8 cellular contexts compared by ENCODE assay signal in the genomic region with DNA sequence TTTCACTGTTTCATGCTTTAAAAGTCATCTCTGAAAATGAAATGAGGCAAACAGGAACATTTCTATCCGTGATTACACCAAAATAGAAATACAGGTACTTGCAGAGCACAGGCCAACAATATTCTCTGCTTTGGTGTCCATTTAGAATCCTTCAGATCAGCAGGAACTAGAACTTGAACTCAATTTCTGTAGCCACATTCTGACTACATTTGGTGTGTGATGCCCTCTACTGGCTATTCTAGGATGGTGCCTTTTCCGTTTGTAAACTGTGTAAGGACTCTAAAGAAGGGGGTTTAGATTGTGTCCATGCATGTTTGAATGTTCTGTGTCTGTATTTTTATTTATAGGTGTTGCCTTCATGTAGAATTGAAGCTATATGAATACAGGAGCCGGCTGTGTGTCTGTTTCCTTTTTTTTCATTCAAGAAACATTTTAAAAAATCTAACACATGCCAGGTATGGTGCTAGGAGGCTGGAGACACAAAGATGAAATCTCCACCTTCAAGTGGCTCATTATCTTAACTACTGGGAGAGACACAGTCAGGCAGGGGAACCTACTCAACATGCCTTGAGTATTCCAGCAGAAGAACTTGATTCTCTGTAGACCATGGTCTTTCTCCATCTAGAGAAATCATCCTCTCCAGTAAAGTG. TPM values are rescaled to one million over a fixed set of nuclear protein-coding genes. Genes with fewer than 3 reads are reported as not detected.
A peak's percentile ranks its signal among the peaks of the same experiment; 100 is the strongest.
DNase-seq lines count a peak whose midpoint lies in the region; ATAC-seq, FAIRE-seq and TF ChIP-seq lines count a peak whose summit lies in the region.

No MANE protein-coding gene starts in this region.

- H2BK15ac ChIP-seq in H1 (ENCODE audit: low read length) (no peak overlapping the region), mesendoderm (replicated peaks; ENCODE audit: low read depth) (no peak overlapping the region)

- no peak overlapping the region for H4K8ac ChIP-seq in H1 (ENCODE audit: extremely low read depth, insufficient read depth, low read length)
- no peak overlapping the region for H4K8ac ChIP-seq in mesendoderm (ENCODE audit: low read depth, low read length)

- H3K4ac ChIP-seq in H1 (replicated peaks; ENCODE audit: insufficient read length, low read depth, low read length) (no peak overlapping the region), mesendoderm (ENCODE audit: low read depth, low read length) (no peak overlapping the region)

- no peak overlapping the region for H3K23ac ChIP-seq in H1 (ENCODE audit: insufficient read length)
- H3K23ac ChIP-seq in mesendoderm (ENCODE audit: low read length) = no peak overlapping the region

- H4K91ac ChIP-seq in H1 (replicated peaks; ENCODE audit: insufficient read length, low read length) = no peak overlapping the region

- FAIRE-seq in H1 (lab: Jason Lieb, UNC) = peak; percentile 97

- no peak for TF ChIP-seq POLR2A in H1 (IDR thresholded peaks at IDR 0.05; ENCODE audit: control extremely low read depth in 1 of 2, low read depth in 2 of 2, low read length in 2 of 2)
- no peak for TF ChIP-seq POLR2A in transverse colon (IDR thresholded peaks at IDR 0.05)

- no peaks in the 10 kb centered on the region for H3K36me3 Mint-ChIP-seq in activated B cell treated with CpG ODN at 0.5 μM for 24 hours (ENCODE audit: low read depth)

- H3K4me1 Mint-ChIP-seq in activated B cell treated with CpG ODN at 0.5 μM for 24 hours = no peaks in the 10 kb centered on the region

- no peak overlapping the region for H3K27ac Mint-ChIP-seq in activated B cell treated with CpG ODN at 0.5 μM for 24 hours

- no peaks in the 10 kb centered on the region for H3K36me3 ChIP-seq in H1 (ENCODE audit: control insufficient read depth in 2 of 4, insufficient read depth in 4 of 4, low read length in 3 of 4)
- no peaks in the 10 kb centered on the region for H3K36me3 ChIP-seq in mesendoderm (ENCODE audit: control insufficient read depth, insufficient read depth, low read length)
- no peaks in the 10 kb centered on the region for H3K36me3 ChIP-seq in transverse colon

- H3K9me3 ChIP-seq in H1 (ENCODE audit: insufficient read depth in 2 of 2, low read depth in 1 of 2, low read length in 1 of 2) (peaks cover 0 to 7% of the 10 kb centered on the region in 2 experiments; a peak in 1 of 4 replicates), transverse colon (no peaks in the 10 kb centered on the region)

- H2BK12ac ChIP-seq in H1 (ENCODE audit: low read depth, low read length) = no peak overlapping the region

- H2AFZ ChIP-seq in H1 (ENCODE audit: low read length) = no peak overlapping the region

- H3K18ac ChIP-seq in H1 (ENCODE audit: extremely low read depth, low read length) (no peak overlapping the region), mesendoderm (ENCODE audit: low read length) (no peak overlapping the region)

- no peaks in the 10 kb centered on the region for H3K27me3 Mint-ChIP-seq in activated B cell treated with CpG ODN at 0.5 μM for 24 hours

- H4K5ac ChIP-seq in H1 (ENCODE audit: insufficient read length, low read depth, low read length) (no peak overlapping the region), mesendoderm (ENCODE audit: low read length) (no peak overlapping the region)

- H2BK20ac ChIP-seq in H1 (ENCODE audit: low read length) = no peak overlapping the region

- H3K14ac ChIP-seq in H1 (ENCODE audit: insufficient read length) = no peak overlapping the region

- H3K9me3 Mint-ChIP-seq in activated B cell treated with CpG ODN at 0.5 μM for 24 hours = no peaks in the 10 kb centered on the region

- POLR2A ChIA-PET in activated B cell treated with CpG ODN at 0.5 μM for 24 hours (lab: Charles Lee) = no interaction called here
- POLR2A ChIA-PET in H1 (lab: Charles Lee; ENCODE audit: partially characterized antibody) = no interaction called here

- no peak overlapping the region for H3K27ac ChIP-seq in H1 (ENCODE audit: low read depth, low read length)
- no peak overlapping the region for H3K27ac ChIP-seq in mesendoderm (ENCODE audit: low read depth, low read length)
- no peak overlapping the region for H3K27ac ChIP-seq in transverse colon

- WGBS in H1 (ENCODE audit: extremely low coverage in 1 of 2, insufficient coverage in 1 of 2, insufficient read length in 1 of 2, insufficient replicate concordance in 2 of 2, low coverage in 1 of 2, low lambda C conversion rate in 2 of 2, missing lambda C conversion rate in 1 of 2), 2 experiments = 3% methylated on average over 3 of the region's 3 CpGs; no CpG with 5 or more reads in 1 of the 2 experiments
- WGBS in mesendoderm (ENCODE audit: extremely low coverage, insufficient coverage, low lambda C conversion rate) = no CpG with 5 or more reads among the region's 3 CpGs
- WGBS in transverse colon (ENCODE audit: low coverage in 1 of 2), 2 donors = 0 to 1% methylated on average over 3 of the region's 3 CpGs

- ATAC-seq in GM18909 (IDR thresholded peaks at IDR 0.05; ENCODE audit: poor library complexity, unreplicated experiment) = peak; percentile 88
- ATAC-seq in HG03354 (IDR thresholded peaks at IDR 0.05; ENCODE audit: poor library complexity, severe bottlenecking, unreplicated experiment) = peak; percentile 88
- peak; percentile 74 for ATAC-seq in activated B cell treated with CpG ODN at 0.5 μM for 24 hours (ENCODE audit: low read depth)

- H3K4me3 Mint-ChIP-seq in activated B cell treated with CpG ODN at 0.5 μM for 24 hours = no peak overlapping the region

- H3K9ac ChIP-seq in H1 (replicated peaks in 1 of 4; ENCODE audit: extremely low read depth in 1 of 4, low read depth in 3 of 4, low read length in 3 of 4) (no peak overlapping the region), mesendoderm (ENCODE audit: low read length) (no peak overlapping the region)

- TF ChIP-seq RAD21 in H1 (IDR thresholded peaks at IDR 0.05 in 1 of 2, conservative IDR thresholded peaks at IDR 0.05 in 1 of 2; ENCODE audit: low read depth in 2 of 2, low read length in 2 of 2) = peak; percentile 92 to 97

- H3K4me2 ChIP-seq in H1 (ENCODE audit: insufficient read depth in 1 of 2, low read depth in 2 of 2, low read length in 2 of 2) (no peak overlapping the region), mesendoderm (ENCODE audit: low read length) (no peak overlapping the region)

- H2BK5ac ChIP-seq in H1 (ENCODE audit: low read depth, low read length) = no peak overlapping the region
- no peak overlapping the region for H2BK5ac ChIP-seq in mesendoderm (ENCODE audit: low read length)

- H3K23me2 ChIP-seq in H1 (ENCODE audit: low read depth, low read length) = no peaks in the 10 kb centered on the region

- no peak overlapping the region for H2AK5ac ChIP-seq in H1 (ENCODE audit: low read depth, low read length)
- H2AK5ac ChIP-seq in mesendoderm (ENCODE audit: low read length) = no peak overlapping the region

- TF ChIP-seq CTCF in activated B cell treated with CpG ODN at 0.5 μM for 24 hours (IDR thresholded peaks at IDR 0.05) (peak; percentile 60), H1 (IDR thresholded peaks at IDR 0.05; ENCODE audit: control extremely low read depth in 1 of 3, insufficient read depth in 1 of 3, low read depth in 1 of 3, low read length in 3 of 3) (peak in 2 of 3 experiments; percentile 73 to 91; a peak in 3 of 4 replicates), transverse colon (IDR thresholded peaks at IDR 0.05) (peak; percentile 82 to 88 (median 86))

- no peak overlapping the region for H3K4me3 ChIP-seq in H1 (ENCODE audit: extremely low read depth in 1 of 4, insufficient read depth in 2 of 4, low read depth in 3 of 4, low read length in 4 of 4)
- no peak overlapping the region for H3K4me3 ChIP-seq in mesendoderm (ENCODE audit: low read length)
- H3K4me3 ChIP-seq in transverse colon = no peak overlapping the region

- no peaks in the 10 kb centered on the region for H3K27me3 ChIP-seq in H1 (replicated peaks in 1 of 4; ENCODE audit: control insufficient read depth in 3 of 4, extremely low read depth in 1 of 4, insufficient read depth in 3 of 4, low read length in 3 of 4)
- H3K27me3 ChIP-seq in mesendoderm (ENCODE audit: insufficient read depth, low read length, poor library complexity) = no peaks in the 10 kb centered on the region
- no peaks in the 10 kb centered on the region for H3K27me3 ChIP-seq in transverse colon

- in situ Hi-C loops in transverse colon (cut with MboI; ENCODE audit: low pct_ligation_motif_present in 1 of 4, low pct_unique_long_range_greater_than_20kb in 1 of 4, low sequenced_read_pairs in 3 of 4) = loop anchor here (5.0 to 25.0 kb wide), 5 partner anchors 180 to 500 kb away; a partner anchor contains a TSS

- CTCF ChIA-PET in activated B cell treated with CpG ODN at 0.5 μM for 24 hours (lab: Charles Lee) = interaction anchor here (0.6 to 6.2 kb wide), 13 partner anchors 9 to 505 kb away, joined by 3 to 47 read pairs (median 6); a partner anchor contains a TSS
- CTCF ChIA-PET in H1 (lab: Charles Lee; ENCODE audit: partially characterized antibody) = interaction anchor here (0.6 to 9.6 kb wide), 20 partner anchors 11 to 224 kb away, joined by 3 to 78 read pairs (median 4); no protein-coding TSS in a partner anchor

- no peaks in the 10 kb centered on the region for H4K20me1 ChIP-seq in H1 (replicated peaks in 1 of 2; ENCODE audit: control insufficient read depth in 1 of 2, insufficient read depth in 2 of 2, low read length in 2 of 2)

- H3K79me1 ChIP-seq in H1 (ENCODE audit: low read depth, low read length) (no peaks in the 10 kb centered on the region), mesendoderm (ENCODE audit: low read length) (no peaks in the 10 kb centered on the region)

- intact Hi-C loops in activated B cell treated with CpG ODN at 0.5 μM for 24 hours (cut with micrococcal nuclease) (loop anchor here (1.0 to 2.0 kb wide), 8 partner anchors 10 to 504 kb away; a partner anchor contains a TSS), transverse colon (cut with DNase I; ENCODE audit: low total_unique reads) (loop anchor here (2.0 kb wide), 1 partner anchor 182 kb away; no protein-coding TSS in a partner anchor)

- H3K4me1 ChIP-seq in H1 (replicated peaks in 1 of 4; ENCODE audit: control insufficient read depth in 3 of 4, insufficient read depth in 4 of 4, low read length in 3 of 4) = peaks cover 0 to 5% (median 0%) of the 10 kb centered on the region in 4 experiments; a peak in 1 of 7 replicates
- peaks cover 2% of the 10 kb centered on the region for H3K4me1 ChIP-seq in mesendoderm (ENCODE audit: control insufficient read depth, low read depth, low read length)
- peaks cover 0 to 45% (median 15%) of the 10 kb centered on the region in 4 donors for H3K4me1 ChIP-seq in transverse colon

- H3K56ac ChIP-seq in H1 (replicated peaks; ENCODE audit: insufficient read length, low read depth, low read length) (no peak overlapping the region), mesendoderm (ENCODE audit: low read length) (no peak overlapping the region)

- no peaks in the 10 kb centered on the region for H3K79me2 ChIP-seq in H1 (ENCODE audit: control insufficient read depth in 1 of 2, insufficient read depth in 2 of 2, low read length in 2 of 2)
- no peaks in the 10 kb centered on the region for H3K79me2 ChIP-seq in mesendoderm (ENCODE audit: control insufficient read depth, insufficient read depth, low read length)

- TF ChIP-seq EP300 in H1 (IDR thresholded peaks at IDR 0.05; ENCODE audit: borderline replicate concordance in 1 of 2, low read depth in 2 of 2, low read length in 2 of 2) = no peak
- no peak for TF ChIP-seq EP300 in transverse colon (IDR thresholded peaks at IDR 0.05; ENCODE audit: low read depth)

- DNase-seq in C1 segment of cervical spinal cord (lab: John Stamatoyannopoulos, UW) (peak in 9 of 14 donors; percentile 2 to 60 (median 24)), NCI-H446 (lab: John Stamatoyannopoulos, UW) (peak; percentile 46 to 86), activated B cell treated with CpG ODN at 0.5 μM for 24 hours (no peak), H1 (ENCODE audit: low read depth in 1 of 2, low spot score in 2 of 2) (no peak), mesendoderm (peak; percentile 84), transverse colon (peak; percentile 58)

- H2BK120ac ChIP-seq in H1 (replicated peaks; ENCODE audit: low read depth, low read length) = no peak overlapping the region
- H2BK120ac ChIP-seq in mesendoderm (ENCODE audit: low read depth, low read length) = no peak overlapping the region

RNA-seq across cellular contexts. Expression of a gene that starts 7.6 kb away (rescaled TPM):
- total RNA-seq in activated B cell treated with CpG ODN at 0.5 μM for 24 hours (26.2 and 30.3 TPM in 2 replicates), transverse colon (10 to 100 TPM; 32.4 to 59.1 (median 39.9) TPM)
- total RNA-seq in H1 (2021; fragmentation: NEBNext Ultra II Directional; extraction: Animal tissue kit (Norgen Biotek cat#: 25700)) = 30.6 and 31.8 TPM in 2 replicates
- 12.2 and 12.7 TPM in 2 replicates for polyA plus RNA-seq in H1 (2011; rRNA removed)
- polyA plus RNA-seq in H1 (2011; cell fraction: cytosol; rRNA removed) = 18.4 TPM
- polyA plus RNA-seq in H1 (2011; cell fraction: nucleus; rRNA removed) = 10.8 TPM
- polyA plus RNA-seq in H1 (2012, experiment 1 of 2) = 16.4 to 28.6 TPM (median 19.6 TPM) in 4 replicates
- polyA plus RNA-seq in H1 (2012, experiment 2 of 2) = 3.4 TPM
- polyA plus RNA-seq in H1 (2013, experiment 1 of 2) = 24.0 TPM
- polyA plus RNA-seq in H1 (2013, experiment 2 of 2) = 21.0 TPM
- 16.5 and 21.8 TPM in 2 replicates for polyA minus RNA-seq in H1 (2011; rRNA and poly(A)+ RNA removed)
- 14.5 TPM for polyA minus RNA-seq in H1 (2011; cell fraction: cytosol; rRNA and poly(A)+ RNA removed)
- 60.4 TPM for polyA minus RNA-seq in H1 (2011; cell fraction: nucleus; rRNA and poly(A)+ RNA removed)
- 38.4 TPM for polyA plus RNA-seq in mesendoderm (2013, experiment 1 of 2)
- 37.5 TPM for polyA plus RNA-seq in mesendoderm (2013, experiment 2 of 2)

Comparison
In these comparisons a context has a peak if more than half of its experiments do, and no peak if none do; other contexts are left out.
1. DNase-seq: peak in C1 segment of cervical spinal cord (9 of 14), NCI-H446 (2 of 2), mesendoderm (single experiment) and transverse colon (single experiment); none in activated B cell treated with CpG ODN at 0.5 μM for 24 hours (single experiment) and H1 (0 of 2).
2. Peak in every context shown above with its lines, with median percentiles within 50 percentile points of each other: ATAC-seq and CTCF ChIP-seq.